8 cellular contexts compared by ENCODE assay signal in the genomic region with DNA sequence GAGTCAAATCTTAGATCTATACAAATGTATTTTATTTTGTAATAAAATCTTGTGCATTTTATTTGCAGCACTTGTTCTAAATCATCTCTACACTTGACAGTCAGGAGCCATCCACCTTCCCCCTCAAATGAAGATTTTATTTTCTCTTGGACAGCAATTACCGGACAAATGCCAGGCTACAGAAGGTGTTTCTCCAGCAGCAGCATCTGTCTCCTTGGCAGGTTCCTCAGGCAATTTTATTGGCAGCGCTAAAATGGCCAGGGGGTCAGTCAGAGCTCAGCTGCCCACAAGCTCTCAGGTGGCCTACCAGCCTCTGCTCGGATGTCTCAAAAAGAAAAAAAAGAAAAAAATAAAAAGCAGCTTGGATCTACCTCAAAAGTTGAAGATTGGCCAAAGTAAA.
"Had no signal": no experiment of that assay in that cellular context is flagged by ENCODE, and none has a peak within 500 bp of the region (broad histone marks: within the 10 kb centered on the region; RNA-seq: fewer than 3 reads in every experiment).

No MANE protein-coding gene starts in this region.

- DNase-seq: H9, HCEC 1CT, IMR-90 had no signal

- FAIRE-seq: H1, H54, HTR-8/SVneo, K562 had no signal

- H3K4me3 ChIP-seq: GM23338, K562 had no signal
